ENCODE assay signal across 19 cellular contexts in genomic region chr1:4174291-4175200, GRCh38.
DNase-seq lines count a peak whose midpoint lies in the region; ATAC-seq, FAIRE-seq and TF ChIP-seq lines count a peak whose summit lies in the region.
"Had no signal": no experiment of that assay in that cellular context is flagged by ENCODE, and none has a peak within 500 bp of the region (broad histone marks: within the 10 kb centered on the region; RNA-seq: fewer than 3 reads in every experiment).

No MANE protein-coding gene starts in this region.

- H3K9ac ChIP-seq in K562 (ENCODE audit: insufficient read depth in 1 of 2, low read depth in 2 of 2, low read length in 2 of 2), result no peak overlapping the region
- no peak overlapping the region for H3K9ac ChIP-seq in neuronal stem cell (ENCODE audit: low read depth, low read length, poor library complexity)

- intact Hi-C loops in K562 (cut with micrococcal nuclease), result no loop called here

- no peaks in the 10 kb centered on the region for H3K79me2 ChIP-seq in K562 (ENCODE audit: control insufficient read depth, insufficient read depth, low read length)

- no peak overlapping the region for H3K23ac ChIP-seq in neuronal stem cell (ENCODE audit: low read depth, low read length, poor library complexity)

- peak overlapping the region; percentile 25 for H2AK5ac ChIP-seq in neuronal stem cell (ENCODE audit: low read depth, low read length)

- H3K27ac ChIP-seq in K562 (ENCODE audit: extremely low read depth, low read depth, low read length), result no peak overlapping the region
- H3K27ac ChIP-seq in neuronal stem cell (replicated peaks; ENCODE audit: low read length), result no peak overlapping the region
- H3K27ac ChIP-seq: PC-9 had no signal

- no peak for TF ChIP-seq CTCF in K562 (IDR thresholded peaks at IDR 0.05 in 2 of 3, conservative IDR thresholded peaks at IDR 0.05 in 1 of 3; ENCODE audit: insufficient read depth in 2 of 3, low read depth in 1 of 3, low read length in 3 of 3)

- in situ Hi-C loops in K562 (cut with MboI) (no loop called here), HAP-1 (cut with MboI; ENCODE audit: low sequenced_read_pairs) (no loop called here)

- TF ChIP-seq EP300 in K562 (IDR thresholded peaks at IDR 0.05; ENCODE audit: low read length), result no peak

- H2BK5ac ChIP-seq in neuronal stem cell (ENCODE audit: low read length), result no peak overlapping the region

- H3K9me1 ChIP-seq in K562 (ENCODE audit: control insufficient read depth, insufficient read depth, low read length), result no peaks in the 10 kb centered on the region

- H2AFZ ChIP-seq in K562 (ENCODE audit: low read depth, low read length), result no peak overlapping the region
- no peak overlapping the region for H2AFZ ChIP-seq in neuronal stem cell (ENCODE audit: low read length)
- H2AFZ ChIP-seq: PC-9 had no signal

- H4K91ac ChIP-seq in neuronal stem cell (ENCODE audit: low read depth, low read length, poor library complexity), result no peak overlapping the region

- no peak for ATAC-seq in K562

- DNase-seq in AG08396 (ENCODE audit: low spot score) (peak; percentile 3), GM03348 (ENCODE audit: low spot score) (peak; percentile 5), K562 (ENCODE audit: extremely low read depth in 1 of 4, low spot score in 3 of 4) (peak in 3 of 4 experiments; percentile 6 to 12 (median 6)), neuronal stem cell (ENCODE audit: low spot score) (no peak), HAP-1 (ENCODE audit: low spot score in 2 of 2) (no peak), SK-N-DZ (ENCODE audit: low spot score) (no peak)
- DNase-seq in activated CD4-positive, alpha-beta T cell treated with anti-CD3 and anti-CD28 coated beads, Interleukin-2, amount 50 U/mL, for 1 hour, result no peak
- no peak for DNase-seq in activated CD4-positive, alpha-beta T cell treated with anti-CD3 and anti-CD28 coated beads, Interleukin-2, amount 50 U/mL, for 48 hours
- DNase-seq: CD4-positive, alpha-beta memory T cell; DND-41; GDM1; H7; Kasumi-1; NCI-H1930; NCI-H2171; NCI-H446 treated with DMSO at 0.1 percent for 48 hours; NCI-H748 treated with DMSO at 0.1 percent for 48 hours; PC-9 had no signal

- H3K27me3 ChIP-seq in K562 (ENCODE audit: control insufficient read depth in 2 of 2, insufficient read depth in 2 of 2, low read length in 2 of 2) (peaks cover 6 to 43% of the 10 kb centered on the region in 2 experiments; a peak in 4 of 5 replicates), neuronal stem cell (ENCODE audit: control insufficient read depth in 3 of 3, insufficient read depth in 3 of 3, low read depth in 1 of 3, low read length in 3 of 3) (peaks cover 0 to 8% (median 0%) of the 10 kb centered on the region in 3 experiments), HAP-1 (ENCODE audit: low read depth) (no peaks in the 10 kb centered on the region)

- no peak overlapping the region for H3K4me2 ChIP-seq in K562 (ENCODE audit: insufficient read depth, low read length)
- H3K4me2 ChIP-seq in neuronal stem cell (ENCODE audit: insufficient read depth, low read length, poor library complexity, severe bottlenecking), result no peak overlapping the region
- H3K4me2 ChIP-seq: PC-9 had no signal

- no peaks in the 10 kb centered on the region; the same call in 1 of the 2 replicates for H4K20me1 ChIP-seq in K562 (replicated peaks; ENCODE audit: control insufficient read depth, insufficient read depth, low read length)

- no TSS peak for BruUV-seq in K562 (replicated peaks; lab: Mats Ljungman, UMichigan)

- no peak for TF ChIP-seq POLR2A in K562 (conservative IDR thresholded peaks at IDR 0.05)

- H2BK12ac ChIP-seq in neuronal stem cell (ENCODE audit: low read length), result no peak overlapping the region

- H2BK120ac ChIP-seq in neuronal stem cell (ENCODE audit: low read depth, low read length), result no peak overlapping the region

- H3K18ac ChIP-seq in neuronal stem cell (ENCODE audit: low read length), result no peak overlapping the region

- CTCF ChIA-PET in K562 (lab: Yijun Ruan, JAX; ENCODE audit: low intra/inter-chr PET ratio), result no interaction called here

- H4K8ac ChIP-seq in neuronal stem cell (ENCODE audit: low read depth, low read length), result no peak overlapping the region

- no peak overlapping the region for H3K4ac ChIP-seq in neuronal stem cell (ENCODE audit: low read length)

- 1% methylated on average over 21 of the region's 21 CpGs for WGBS in K562 (ENCODE audit: insufficient coverage, low coverage, missing lambda C conversion rate)
- WGBS in neuronal stem cell (ENCODE audit: extremely low coverage in 2 of 2, insufficient read length in 2 of 2, insufficient replicate concordance in 1 of 2), 2 donors, result no CpG with 5 or more reads among the region's 21 CpGs

- no peaks in the 10 kb centered on the region for H3K79me1 ChIP-seq in neuronal stem cell (ENCODE audit: low read depth, low read length)

- no peaks in the 10 kb centered on the region for H3K4me1 ChIP-seq in K562 (replicated peaks in 1 of 2; ENCODE audit: control insufficient read depth in 2 of 2, insufficient read depth in 2 of 2, low read length in 2 of 2)
- H3K4me1 ChIP-seq in neuronal stem cell (ENCODE audit: control insufficient read depth in 2 of 2, insufficient read depth in 1 of 2, low read depth in 1 of 2, low read length in 2 of 2), result no peaks in the 10 kb centered on the region
- no peaks in the 10 kb centered on the region for H3K4me1 ChIP-seq in HAP-1

- POLR2A ChIA-PET in K562 (lab: Yijun Ruan, JAX), result interaction anchor here (0.6 kb wide), 1 partner anchor 168 kb away, joined by 4 read pairs; no protein-coding TSS in a partner anchor

- H3K36me3 ChIP-seq in K562 (ENCODE audit: control insufficient read depth, insufficient read depth, low read length) (no peaks in the 10 kb centered on the region), neuronal stem cell (replicated peaks in 1 of 2; ENCODE audit: control insufficient read depth in 2 of 2, insufficient read depth in 2 of 2, low read length in 2 of 2) (no peaks in the 10 kb centered on the region), HAP-1 (replicated peaks) (no peaks in the 10 kb centered on the region)

- no peak overlapping the region for H2BK15ac ChIP-seq in neuronal stem cell (ENCODE audit: low read length)

- H3K9me3 ChIP-seq in K562 (replicated peaks; ENCODE audit: control insufficient read depth, insufficient read depth, low read depth, low read length) (no peaks in the 10 kb centered on the region), neuronal stem cell (replicated peaks in 1 of 2; ENCODE audit: control insufficient read depth in 2 of 2, insufficient read depth in 1 of 2, low read depth in 1 of 2, low read length in 2 of 2) (no peaks in the 10 kb centered on the region), HAP-1 (no peaks in the 10 kb centered on the region)

- no peak overlapping the region for H3K4me3 ChIP-seq in K562
- H3K4me3 ChIP-seq in neuronal stem cell (ENCODE audit: low read length in 2 of 2), result no peak overlapping the region
- no peak overlapping the region for H3K4me3 ChIP-seq in HAP-1
- H3K4me3 ChIP-seq: PC-9 had no signal

- H3K14ac ChIP-seq in neuronal stem cell (ENCODE audit: low read length), result peak overlapping the region; percentile 57

- FAIRE-seq in K562 (lab: Jason Lieb, UNC), result no peak
- FAIRE-seq: D721Med had no signal

- TF ChIP-seq RAD21 in K562 (CRISPR knock-in tag; conservative IDR thresholded peaks at IDR 0.05 in 1 of 2, IDR thresholded peaks at IDR 0.05 in 1 of 2), result no peak

Comparison
In these comparisons a context has a peak if more than half of its experiments do, and no peak if none do; other contexts are left out.
1. DNase-seq: peak in AG08396 (single experiment), GM03348 (single experiment) and K562 (3 of 4); none in neuronal stem cell (single experiment), HAP-1 (0 of 2), SK-N-DZ (single experiment), activated CD4-positive, alpha-beta T cell treated with anti-CD3 and anti-CD28 coated beads, Interleukin-2, amount 50 U/mL, for 1 hour (single experiment) and activated CD4-positive, alpha-beta T cell treated with anti-CD3 and anti-CD28 coated beads, Interleukin-2, amount 50 U/mL, for 48 hours (0 of 2).